In the genomic region with DNA sequence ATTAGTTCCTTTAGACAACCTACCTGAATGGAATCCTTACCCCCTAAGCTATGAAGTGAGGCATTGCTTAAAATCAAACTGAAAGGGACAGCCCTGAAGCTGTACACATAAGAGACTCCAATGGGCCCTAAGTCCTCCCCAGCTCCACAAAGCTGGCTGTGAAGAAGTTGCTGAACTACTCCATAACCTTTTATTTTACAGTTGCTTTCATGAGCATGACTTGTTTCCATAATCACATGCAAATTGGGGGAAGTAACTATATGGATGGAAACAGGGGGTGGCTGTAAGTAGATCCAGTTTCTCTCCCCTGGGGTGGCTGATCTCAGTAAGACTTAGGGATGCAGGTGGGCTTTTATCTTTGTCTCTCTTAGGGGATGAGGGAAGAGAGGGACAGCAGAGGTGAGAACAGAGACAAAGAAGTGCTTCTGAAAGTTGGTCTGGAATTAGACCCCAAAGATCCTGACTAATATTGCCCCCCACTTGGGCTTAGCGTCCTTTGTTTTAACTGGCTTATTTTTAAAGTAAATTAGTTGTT, we compare ENCODE assay signal across 2 cellular contexts.
TF ChIP-seq lines count a peak whose summit lies in the region.

No MANE protein-coding gene starts in this region.

TF ChIP-seq in HEK293, 187 proteins besides CTCF, POLR2A, EP300 and RAD21:
- no peak for TF ChIP-seq KLF16 (tag by site-specific recombination; IDR thresholded peaks at IDR 0.05)
- 0 out of 2 replicates have a peak, but pooled peaks have one; percentile 17 for TF ChIP-seq ZNF600 (tag by site-specific recombination; IDR thresholded peaks at IDR 0.05)

TF ChIP-seq in HepG2, 621 proteins besides CTCF, POLR2A, EP300 and RAD21:
- TF ChIP-seq SPEN (CRISPR knock-in tag; IDR thresholded peaks at IDR 0.05; ENCODE audit: low read depth) (no peak), THAP11 (CRISPR knock-in tag; IDR thresholded peaks at IDR 0.05) (peak; percentile 20; the same call in 1 of the 2 replicates), POLR2AphosphoS5 (IDR thresholded peaks at IDR 0.05; ENCODE audit: low read depth, low read length) (peak; percentile 30; the same call in 1 of the 2 replicates), ZNF788 (CRISPR knock-in tag; IDR thresholded peaks at IDR 0.05; ENCODE audit: borderline replicate concordance) (no peak), RXRB (CRISPR knock-in tag; IDR thresholded peaks at IDR 0.05; ENCODE audit: borderline replicate concordance) (0 out of 2 replicates have a peak, but pooled peaks have one; percentile 16), ZIK1 (CRISPR knock-in tag; IDR thresholded peaks at IDR 0.05; ENCODE audit: borderline replicate concordance, low read depth) (no peak), RCOR2 (CRISPR knock-in tag; IDR thresholded peaks at IDR 0.05) (0 out of 2 replicates have a peak, but pooled peaks have one; percentile 17), KLF16 (CRISPR knock-in tag; IDR thresholded peaks at IDR 0.05) (0 out of 4 replicates have a peak, but pooled peaks of 1 of the 2 experiments have one; percentile 44), PAF1 (CRISPR knock-in tag; IDR thresholded peaks at IDR 0.05) (peak; percentile 25; the same call in 1 of the 2 replicates), ZNF557 (CRISPR knock-in tag; IDR thresholded peaks at IDR 0.05) (no peak), NAIF1 (CRISPR knock-in tag; IDR thresholded peaks at IDR 0.05; ENCODE audit: borderline replicate concordance) (0 out of 2 replicates have a peak, but pooled peaks have one; percentile 17), SSRP1 (CRISPR knock-in tag; IDR thresholded peaks at IDR 0.05) (peak; percentile 30; the same call in 1 of the 2 replicates)
TF ChIP-seq in HepG2: peak in this region for 8.
